In genomic region chr21:46284077-46284644, GRCh38 we compare ENCODE assay signal across 9 cellular contexts. TPM values are rescaled to one million over a fixed set of nuclear protein-coding genes. Genes with fewer than 3 reads are reported as not detected.
DNase-seq lines count a peak whose midpoint lies in the region; ATAC-seq, FAIRE-seq and TF ChIP-seq lines count a peak whose summit lies in the region.
"Had no signal": no experiment of that assay in that cellular context is flagged by ENCODE, and none has a peak within 500 bp of the region (broad histone marks: within the 10 kb centered on the region; RNA-seq: fewer than 3 reads in every experiment).

No MANE protein-coding gene starts in this region.

- peaks cover 5% of the 10 kb centered on the region for H3K36me3 Mint-ChIP-seq in T-helper 17 cell (ENCODE audit: low read depth)
- H3K36me3 Mint-ChIP-seq in type B pancreatic cell = peaks cover 28% of the 10 kb centered on the region

- H3K27ac Mint-ChIP-seq in T-helper 17 cell (peak overlapping the region; percentile 86), type B pancreatic cell (peak overlapping the region; percentile 46)

- peak overlapping the region in 7 of 12 donors; percentile 0 to 99 (median 85) for H3K4me3 ChIP-seq in heart left ventricle
- peak overlapping the region; percentile 0 for H3K4me3 ChIP-seq in iPS-18a (ENCODE audit: low read length)
- no peak overlapping the region for H3K4me3 ChIP-seq in right cardiac atrium (ENCODE audit: low read length)

- TF ChIP-seq POLR2A in heart left ventricle (IDR thresholded peaks at IDR 0.05) (no peak), H54 (IDR thresholded peaks at IDR 0.05; ENCODE audit: low read depth, low read length) (no peak)

- peaks cover 0 to 69% (median 49%) of the 10 kb centered on the region in 12 donors for H3K4me1 ChIP-seq in heart left ventricle
- peaks cover 8% of the 10 kb centered on the region for H3K4me1 ChIP-seq in iPS-18a (ENCODE audit: control insufficient read depth, low read depth, low read length)
- H3K4me1 ChIP-seq in right cardiac atrium (ENCODE audit: control insufficient read depth, insufficient read depth, low read length) = peaks cover 4% of the 10 kb centered on the region

- DNase-seq in heart left ventricle (no peak), Right ventricle myocardium inferior (ENCODE audit: missing footprints) (no peak), T-helper 17 cell (no peak), type B pancreatic cell (ENCODE audit: extremely low spot score, unreplicated experiment) (no peak), H54 (ENCODE audit: insufficient read length, low spot score) (no peak), right cardiac atrium (no peak)
- DNase-seq: pancreas had no signal

- no peak for FAIRE-seq in H54 (lab: Jason Lieb, UNC)
- FAIRE-seq: pancreas had no signal

- H3K27ac ChIP-seq in heart left ventricle = peak overlapping the region in 2 of 12 donors; percentile 9 to 98
- no peak overlapping the region for H3K27ac ChIP-seq in iPS-18a (ENCODE audit: low read length)
- H3K27ac ChIP-seq in right cardiac atrium (ENCODE audit: low read length) = no peak overlapping the region
- H3K27ac ChIP-seq: pancreas had no signal

- WGBS in heart left ventricle, 4 donors = 57 to 68% (median 61%) methylated on average over 15 of the region's 15 CpGs
- WGBS in right cardiac atrium = 73% methylated on average over 15 of the region's 15 CpGs

- H3K4me1 Mint-ChIP-seq in T-helper 17 cell (peaks cover 32% of the 10 kb centered on the region), type B pancreatic cell (ENCODE audit: unreplicated experiment) (peaks cover 24% of the 10 kb centered on the region)

- H3K4me3 Mint-ChIP-seq in T-helper 17 cell (peak overlapping the region; percentile 77), type B pancreatic cell (peak overlapping the region; percentile 76)

- intact Hi-C loops in heart left ventricle (cut with DNase I) (loop anchor here in 3 of 10 donors (2.0 to 5.0 kb wide), 2 partner anchors 38 to 41 kb away; partner anchors contain the start of genes PCNT (in 3 of the 3) and C21orf58 (in 1 of the 3)), Right ventricle myocardium inferior (cut with DNase I) (loop anchor here (10.0 kb wide), 1 partner anchor 309 kb away; no protein-coding TSS in a partner anchor), right cardiac atrium (cut with DNase I) (loop anchor here in 2 of 4 donors (10.0 kb wide), 2 partner anchors 129 to 309 kb away; partner anchors contain the start of gene FTCD (in 1 of the 2))

- peaks cover 5% of the 10 kb centered on the region for H3K9me3 Mint-ChIP-seq in type B pancreatic cell

- H3K9ac ChIP-seq in iPS-18a (ENCODE audit: low read length) = no peak overlapping the region

- TF ChIP-seq CTCF in heart left ventricle (IDR thresholded peaks at IDR 0.05) = no peak
- TF ChIP-seq CTCF in type B pancreatic cell (conservative IDR thresholded peaks at IDR 0.05) = no peak

- H3K9me3 ChIP-seq in heart left ventricle = no peaks in the 10 kb centered on the region
- no peaks in the 10 kb centered on the region for H3K9me3 ChIP-seq in T-helper 17 cell (ENCODE audit: control insufficient read depth, low read length, poor library complexity, severe bottlenecking)
- no peaks in the 10 kb centered on the region for H3K9me3 ChIP-seq in iPS-18a (ENCODE audit: control insufficient read depth, low read depth, low read length)
- H3K9me3 ChIP-seq in right cardiac atrium (ENCODE audit: control insufficient read depth, low read length) = no peaks in the 10 kb centered on the region
- H3K9me3 ChIP-seq: pancreas had no signal

- no peaks in the 10 kb centered on the region for H3K27me3 ChIP-seq in heart left ventricle
- no peaks in the 10 kb centered on the region for H3K27me3 ChIP-seq in iPS-18a (ENCODE audit: control insufficient read depth, insufficient read depth, low read length)
- H3K27me3 ChIP-seq in right cardiac atrium (ENCODE audit: control insufficient read depth, insufficient read depth) = no peaks in the 10 kb centered on the region
- H3K27me3 ChIP-seq: pancreas had no signal

- ATAC-seq in heart left ventricle = no peak
- no peak for ATAC-seq in Right ventricle myocardium inferior
- ATAC-seq in T-helper 17 cell = no peak
- no peak for ATAC-seq in GM21423 (IDR thresholded peaks at IDR 0.05; ENCODE audit: unreplicated experiment)
- no peak for ATAC-seq in right cardiac atrium
- ATAC-seq: pancreas had no signal

- no peaks in the 10 kb centered on the region for H3K27me3 Mint-ChIP-seq in T-helper 17 cell
- H3K27me3 Mint-ChIP-seq in type B pancreatic cell = no peaks in the 10 kb centered on the region

- peaks cover 0 to 63% (median 53%) of the 10 kb centered on the region in 9 donors for H3K36me3 ChIP-seq in heart left ventricle
- H3K36me3 ChIP-seq in iPS-18a (ENCODE audit: control insufficient read depth, low read depth, low read length) = peaks cover 23% of the 10 kb centered on the region

RNA-seq across cellular contexts. Expression of gene MCM3AP, which starts 1.2 kb away (rescaled TPM):
- 10 to 100 TPM; 47.3 to 69.8 (median 56.8) TPM for total RNA-seq in heart left ventricle
- polyA plus RNA-seq in heart left ventricle = 10 to 100 TPM; 24.5 to 50.9 TPM
- 56.9 TPM for total RNA-seq in Right ventricle myocardium inferior
- 100 to 1,000 TPM; 114 to 120 TPM for total RNA-seq in T-helper 17 cell
- 89.9 and 120 TPM in 2 replicates for total RNA-seq in type B pancreatic cell (ENCODE audit: low replicate concordance)
- 10 to 100 TPM; 59.4 to 62.1 (median 60.6) TPM for total RNA-seq in right cardiac atrium
- 26.0 TPM for polyA plus RNA-seq in right cardiac atrium

RNA-seq across cellular contexts. Expression of gene YBEY, which starts 2.0 kb away (rescaled TPM):
- total RNA-seq in heart left ventricle (10 to 100 TPM; 11.4 to 28.1 (median 16.0) TPM), Right ventricle myocardium inferior (18.6 TPM), T-helper 17 cell (10 to 100 TPM in 1 of 2 donors, 1 to 10 TPM in 1; 5.2 to 11.2 TPM), type B pancreatic cell (ENCODE audit: low replicate concordance) (17.9 and 20.0 TPM in 2 replicates), right cardiac atrium (10 to 100 TPM; 13.9 to 18.5 (median 16.4) TPM)
- polyA plus RNA-seq in heart left ventricle (10 to 100 TPM; 14.7 to 16.5 TPM), right cardiac atrium (10.2 TPM)

RNA-seq across cellular contexts. Expression of gene C21orf58, which starts 39.5 kb away (rescaled TPM):
- total RNA-seq in heart left ventricle (1 to 10 TPM in 6 of 9 donors, under 1 TPM in 3; 0.72 to 4.0 (median 1.3) TPM), Right ventricle myocardium inferior (1.2 TPM), T-helper 17 cell (1 to 10 TPM; 3.2 to 5.9 TPM), type B pancreatic cell (ENCODE audit: low replicate concordance) (14.0 and 36.6 TPM in 2 replicates), right cardiac atrium (1 to 10 TPM in 3 of 4 donors, under 1 TPM in 1; 0.84 to 2.1 (median 1.7) TPM)
- polyA plus RNA-seq in heart left ventricle (1 to 10 TPM in 1 of 2 donors, under 1 TPM in 1; 0.64 to 1.8 TPM), right cardiac atrium (1.4 TPM)

RNA-seq across cellular contexts. Expression of gene PCNT, which starts 39.8 kb away (rescaled TPM):
- total RNA-seq in heart left ventricle (10 to 100 TPM; 23.0 to 73.0 (median 36.7) TPM), Right ventricle myocardium inferior (27.3 TPM), T-helper 17 cell (10 to 100 TPM; 53.5 to 59.5 TPM), type B pancreatic cell (ENCODE audit: low replicate concordance) (30.8 and 50.3 TPM in 2 replicates), right cardiac atrium (10 to 100 TPM; 25.3 to 29.6 (median 27.9) TPM)
- polyA plus RNA-seq in heart left ventricle (10 to 100 TPM; 17.0 to 40.7 TPM), right cardiac atrium (20.8 TPM)

RNA-seq across cellular contexts. Expression of gene LSS, which starts 55.6 kb away (rescaled TPM):
- total RNA-seq in heart left ventricle (10 to 100 TPM; 34.2 to 65.5 (median 41.7) TPM), Right ventricle myocardium inferior (61.0 TPM), T-helper 17 cell (10 to 100 TPM; 31.1 to 36.8 TPM), type B pancreatic cell (ENCODE audit: low replicate concordance) (60.7 and 70.2 TPM in 2 replicates), right cardiac atrium (10 to 100 TPM; 55.0 to 91.9 (median 79.7) TPM)
- polyA plus RNA-seq in heart left ventricle (10 to 100 TPM; 25.1 to 35.7 TPM), right cardiac atrium (34.1 TPM)
